Comparison of ENCODE assay signal across 13 cellular contexts in genomic region chr14:68820999-68821683, GRCh38. TPM values are rescaled to one million over a fixed set of nuclear protein-coding genes. Genes with fewer than 3 reads are reported as not detected.
DNase-seq lines count a peak whose midpoint lies in the region; ATAC-seq, FAIRE-seq and TF ChIP-seq lines count a peak whose summit lies in the region.
"Had no signal": no experiment of that assay in that cellular context is flagged by ENCODE, and none has a peak within 500 bp of the region (broad histone marks: within the 10 kb centered on the region; RNA-seq: fewer than 3 reads in every experiment).

No MANE protein-coding gene starts in this region.

- H3K36me3 ChIP-seq in OCI-LY1 (ENCODE audit: insufficient read depth, low read length) (no peaks in the 10 kb centered on the region), HepG2 (replicated peaks in 1 of 2; ENCODE audit: control insufficient read depth in 1 of 2, insufficient read depth in 2 of 2, low read length in 2 of 2) (no peaks in the 10 kb centered on the region), left ventricle myocardium inferior (no peaks in the 10 kb centered on the region)
- H3K36me3 ChIP-seq: colonic mucosa had no signal

- peak; percentile 76 for FAIRE-seq in GM19239 (lab: Jason Lieb, UNC)
- FAIRE-seq in HepG2 (lab: Jason Lieb, UNC), result no peak

- H3K27ac ChIP-seq in OCI-LY1 (ENCODE audit: low read depth, low read length, poor library complexity, severe bottlenecking), result peak overlapping the region; percentile 93
- H3K27ac ChIP-seq in HepG2 (ENCODE audit: extremely low read length, insufficient read depth, low read length), result no peak overlapping the region
- H3K27ac ChIP-seq in left ventricle myocardium inferior (replicated peaks), result no peak overlapping the region
- H3K27ac ChIP-seq: colonic mucosa had no signal

- H3K9ac ChIP-seq in OCI-LY1 (ENCODE audit: low read length) (peak overlapping the region; percentile 73), HepG2 (ENCODE audit: insufficient read depth, low read depth, low read length) (no peak overlapping the region)

- POLR2A ChIA-PET in HepG2 (lab: Yijun Ruan, JAX), result no interaction called here

- no peak for TF ChIP-seq POLR2A in HepG2 (IDR thresholded peaks at IDR 0.05; ENCODE audit: insufficient read depth in 1 of 2, low read depth in 2 of 2, low read length in 2 of 2)

- peaks cover 69% of the 10 kb centered on the region for H3K4me1 ChIP-seq in OCI-LY1 (ENCODE audit: insufficient read depth, low read length, severe bottlenecking)
- H3K4me1 ChIP-seq in HepG2 (ENCODE audit: insufficient read depth, low read length), result peaks cover 94% of the 10 kb centered on the region
- peaks cover 16% of the 10 kb centered on the region for H3K4me1 ChIP-seq in left ventricle myocardium inferior
- H3K4me1 ChIP-seq: colonic mucosa had no signal

- H3F3A ChIP-seq in OCI-LY1 (ENCODE audit: insufficient read depth, low read length), result no peaks in the 10 kb centered on the region

- H3K4me2 ChIP-seq in OCI-LY1 (ENCODE audit: low read length) (peak overlapping the region; percentile 79), HepG2 (ENCODE audit: low read depth, low read length) (no peak overlapping the region)

- H3K9me3 ChIP-seq in OCI-LY1 (ENCODE audit: low read length) (no peaks in the 10 kb centered on the region), HepG2 (ENCODE audit: low read length) (no peaks in the 10 kb centered on the region), left ventricle myocardium inferior (replicated peaks) (no peaks in the 10 kb centered on the region)
- H3K9me3 ChIP-seq: colonic mucosa had no signal

- in situ Hi-C loops in HepG2 (cut with HindIII; ENCODE audit: extremely low pct_ligation_motif_present, low pct_unique_long_range_greater_than_20kb), result loop anchor here (25.0 kb wide), 1 partner anchor 1209 kb away; the partner anchor contains the start of genes ARG2 and PIGH

- H4K20me1 ChIP-seq in OCI-LY1 (ENCODE audit: insufficient read depth, low read length), result no peaks in the 10 kb centered on the region
- no peaks in the 10 kb centered on the region for H4K20me1 ChIP-seq in HepG2 (ENCODE audit: insufficient read depth, low read length)

- WGBS in HepG2 (ENCODE audit: low lambda C conversion rate), result 63% methylated on average over 6 of the region's 18 CpGs

- no peak for TF ChIP-seq RAD21 in HepG2 (CRISPR knock-in tag; IDR thresholded peaks at IDR 0.05)

- H3K27me3 ChIP-seq in OCI-LY1 (ENCODE audit: insufficient read depth, low read length), result no peaks in the 10 kb centered on the region
- no peaks in the 10 kb centered on the region for H3K27me3 ChIP-seq in HepG2 (ENCODE audit: control insufficient read depth in 1 of 2, insufficient read depth in 2 of 2, low read length in 2 of 2)
- no peaks in the 10 kb centered on the region for H3K27me3 ChIP-seq in left ventricle myocardium inferior (ENCODE audit: low read depth)
- H3K27me3 ChIP-seq: colonic mucosa had no signal

- intact Hi-C loops in HepG2 (cut with micrococcal nuclease; ENCODE audit: unreplicated experiment), result no loop called here
- intact Hi-C loops in left ventricle myocardium inferior (cut with micrococcal nuclease), result loop anchor here (5.0 kb wide), 1 partner anchor 874 kb away; no protein-coding TSS in a partner anchor

- TF ChIP-seq EP300 in HepG2 (IDR thresholded peaks at IDR 0.05; ENCODE audit: low read depth in 2 of 2, low read length in 2 of 2), result no peak
- TF ChIP-seq EP300 in HepG2 (CRISPR knock-in tag; IDR thresholded peaks at IDR 0.05; ENCODE audit: borderline replicate concordance), result no peak

- ATAC-seq in HepG2 (no peak), omental fat pad (ENCODE audit: low FRiP score) (no peak)

- TF ChIP-seq CTCF in GM10266 (IDR thresholded peaks at IDR 0.05; ENCODE audit: control insufficient read depth, insufficient read depth, low read depth, missing control alignments) (no peak), OCI-LY1 (IDR thresholded peaks at IDR 0.05; ENCODE audit: low read length) (no peak), HepG2 (CRISPR knock-in tag; IDR thresholded peaks at IDR 0.05) (no peak), left ventricle myocardium inferior (IDR thresholded peaks at IDR 0.05; ENCODE audit: borderline replicate concordance) (no peak), omental fat pad (IDR thresholded peaks at IDR 0.05) (no peak)

- H3K9me2 ChIP-seq in OCI-LY1 (ENCODE audit: low read depth, low read length), result no peaks in the 10 kb centered on the region

- no peak overlapping the region for H2AFZ ChIP-seq in OCI-LY1 (ENCODE audit: low read length)
- H2AFZ ChIP-seq in HepG2 (ENCODE audit: low read length), result no peak overlapping the region

- peak; percentile 64 for DNase-seq in GM10266 (ENCODE audit: extremely low spot score)
- DNase-seq in GM19239 (ENCODE audit: insufficient read length, low spot score), result no peak
- DNase-seq in HepG2 (ENCODE audit: low spot score), result no peak
- no peak for DNase-seq in HUDEP-2 (lab: John Stamatoyannopoulos, UW; ENCODE audit: unreplicated experiment in 76 of 76)
- DNase-seq in AML-193 (lab: John Stamatoyannopoulos, UW), result no peak
- DNase-seq in left ventricle myocardium inferior, result no peak
- DNase-seq in omental fat pad (ENCODE audit: low spot score), result no peak
- DNase-seq: colonic mucosa, DMS79 treated with DMSO at 0.1 percent for 48 hours, midbrain, NCI-H1694 treated with DMSO at 0.1 percent for 48 hours, Right ventricle myocardium superior had no signal

- H3K4me3 ChIP-seq in OCI-LY1 (ENCODE audit: low read depth, low read length, poor library complexity, severe bottlenecking) (peak overlapping the region; percentile 63), HepG2 (replicated peaks in 1 of 3; ENCODE audit: insufficient read depth in 1 of 3, low read depth in 2 of 3, low read length in 3 of 3) (no peak overlapping the region), left ventricle myocardium inferior (no peak overlapping the region)
- H3K4me3 ChIP-seq: colonic mucosa had no signal

- BruUV-seq in HepG2 (replicated peaks; lab: Mats Ljungman, UMichigan), result no TSS peak

- H3K79me2 ChIP-seq in OCI-LY1 (ENCODE audit: insufficient read depth, low read length), result no peaks in the 10 kb centered on the region
- H3K79me2 ChIP-seq in HepG2 (ENCODE audit: insufficient read depth, low read length), result no peaks in the 10 kb centered on the region

- CTCF ChIA-PET in HepG2 (lab: Yijun Ruan, JAX; ENCODE audit: low intra/inter-chr PET ratio, low total read pairs), result no interaction called here

TF ChIP-seq in HepG2, 621 proteins besides CTCF, POLR2A, EP300 and RAD21 (continues in another document):
- TF ChIP-seq MLXIP (CRISPR knock-in tag; IDR thresholded peaks at IDR 0.05; ENCODE audit: borderline replicate concordance), result no peak
- no peak for TF ChIP-seq ZNF709 (CRISPR knock-in tag; IDR thresholded peaks at IDR 0.05)
- no peak for TF ChIP-seq WIZ (CRISPR knock-in tag; IDR thresholded peaks at IDR 0.05)

RNA-seq across cellular contexts. Expression of gene ZFP36L1, which starts 28.3 kb away (rescaled TPM):
- 7.4 and 8.4 TPM in 2 replicates for total RNA-seq in HepG2 (2016; rRNA removed; fragmentation: Illumina TruSeq; extraction: Trizol)
- 2.6 and 3.4 TPM in 2 replicates for total RNA-seq in HepG2 (2016; cell fraction: cytosol; rRNA removed; fragmentation: Illumina TruSeq; extraction: Trizol; ENCODE audit: low read depth)
- 7.9 and 8.4 TPM in 2 replicates for total RNA-seq in HepG2 (2016; cell fraction: insoluble cytoplasmic fraction; rRNA removed; fragmentation: Illumina TruSeq; extraction: Trizol)
- total RNA-seq in HepG2 (2016; cell fraction: membrane; rRNA removed; fragmentation: Illumina TruSeq; extraction: Trizol), result 11.1 and 11.3 TPM in 2 replicates
- 13.8 and 14.1 TPM in 2 replicates for total RNA-seq in HepG2 (2016; cell fraction: nucleus; rRNA removed; fragmentation: Illumina TruSeq; extraction: Trizol)
- polyA plus RNA-seq in HepG2 (2011; rRNA removed), result 10.2 and 12.7 TPM in 2 replicates
- polyA plus RNA-seq in HepG2 (2011; cell fraction: cytosol; rRNA removed), result 11.2 and 18.0 TPM in 2 replicates
- polyA plus RNA-seq in HepG2 (2011; cell fraction: nucleus; rRNA removed), result 66.5 and 69.1 TPM in 2 replicates
- polyA plus RNA-seq in HepG2 (2012), result 23.2 and 32.2 TPM in 2 replicates
- polyA plus RNA-seq in HepG2 (2016; cell fraction: cytosol; fragmentation: Illumina TruSeq; extraction: Trizol; ENCODE audit: low read depth), result 2.7 and 2.8 TPM in 2 replicates
- 20.7 and 26.8 TPM in 2 replicates for polyA plus RNA-seq in HepG2 (2016; cell fraction: insoluble cytoplasmic fraction; fragmentation: Illumina TruSeq; extraction: Trizol; ENCODE audit: low read depth)
- polyA plus RNA-seq in HepG2 (2016; cell fraction: membrane; fragmentation: Illumina TruSeq; extraction: Trizol; ENCODE audit: low read depth), result 9.2 and 10.1 TPM in 2 replicates
- 53.8 and 57.0 TPM in 2 replicates for polyA plus RNA-seq in HepG2 (2016; cell fraction: nucleus; fragmentation: Illumina TruSeq; extraction: Trizol; ENCODE audit: insufficient read depth, low read depth)
- polyA minus RNA-seq in HepG2 (2011; rRNA and poly(A)+ RNA removed; ENCODE audit: low replicate concordance), result 8.5 and 26.8 TPM in 2 replicates
- 56.3 and 73.8 TPM in 2 replicates for polyA minus RNA-seq in HepG2 (2011; cell fraction: cytosol; rRNA and poly(A)+ RNA removed)
- 11.8 and 13.8 TPM in 2 replicates for polyA minus RNA-seq in HepG2 (2011; cell fraction: nucleus; rRNA and poly(A)+ RNA removed)
- 48.0 TPM for total RNA-seq in left ventricle myocardium inferior
- total RNA-seq in omental fat pad, result 100 to 1,000 TPM; 363 to 395 (median 384) TPM
